In the genomic region with DNA sequence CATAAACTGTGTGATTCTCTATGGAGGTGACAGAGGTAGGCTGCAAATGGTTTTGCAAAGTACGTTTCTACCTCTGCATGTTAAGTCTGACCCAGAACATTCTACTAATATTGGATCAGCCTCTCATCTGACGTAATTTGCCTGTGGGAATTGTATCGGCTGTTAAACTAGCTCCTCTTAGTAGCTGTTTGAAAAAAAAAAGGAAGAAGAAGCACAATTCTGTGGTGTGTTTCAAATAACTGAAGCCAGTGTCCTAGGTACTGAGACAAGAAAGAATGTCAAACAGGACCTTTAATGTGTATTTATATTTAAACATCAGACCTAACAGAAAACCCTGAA, we compare ENCODE assay signal across 15 cellular contexts.
DNase-seq lines count a peak whose midpoint lies in the region; ATAC-seq and TF ChIP-seq lines count a peak whose summit lies in the region.
"Had no signal": no experiment of that assay in that cellular context is flagged by ENCODE, and none has a peak within 500 bp of the region (broad histone marks: within the 10 kb centered on the region; RNA-seq: fewer than 3 reads in every experiment).

No MANE protein-coding gene starts in this region.

- no peaks in the 10 kb centered on the region for H3K4me1 Mint-ChIP-seq in activated T-helper 2 cell treated with anti-CD3 and anti-CD28 coated beads, Interferon-gamma antibody, Interleukin-2, Interleukin-4, amounts not matched to agents 10 μg/mL and 5 μg/mL and 100 μg/mL, durations not matched to agents 14 hours and 24 hours and 36 hours (ENCODE audit: low read depth)
- H3K4me1 Mint-ChIP-seq: activated T-helper 17 cell treated with anti-CD3 and anti-CD28 coated beads, Interleukin-2, amount 50 U/mL, for 72 hours; memory B cell had no signal

- CTCF ChIA-PET in RWPE1 (lab: Yijun Ruan, JAX) = interaction anchor here (0.6 kb wide), 1 partner anchor 1027 kb away, joined by 3 read pairs; no protein-coding TSS in a partner anchor

- no peaks in the 10 kb centered on the region for H3K27me3 Mint-ChIP-seq in activated T-helper 2 cell treated with anti-CD3 and anti-CD28 coated beads, Interferon-gamma antibody, Interleukin-2, Interleukin-4, amounts not matched to agents 10 μg/mL and 5 μg/mL and 100 μg/mL, durations not matched to agents 14 hours and 24 hours and 36 hours (ENCODE audit: low read depth)
- H3K27me3 Mint-ChIP-seq: activated T-helper 17 cell treated with anti-CD3 and anti-CD28 coated beads, Interleukin-2, amount 50 U/mL, for 72 hours; effector memory CD8-positive, alpha-beta T cell; memory B cell had no signal

- no peak for TF ChIP-seq CTCF in RWPE1 (conservative IDR thresholded peaks at IDR 0.05; ENCODE audit: low read depth)

- H3K9ac ChIP-seq in mesendoderm (ENCODE audit: low read length) = no peak overlapping the region

- H3K36me3 Mint-ChIP-seq in activated T-helper 2 cell treated with anti-CD3 and anti-CD28 coated beads, Interferon-gamma antibody, Interleukin-2, Interleukin-4, amounts not matched to agents 10 μg/mL and 5 μg/mL and 100 μg/mL, durations not matched to agents 14 hours and 24 hours and 36 hours (ENCODE audit: low read depth) = no peaks in the 10 kb centered on the region
- H3K36me3 Mint-ChIP-seq: memory B cell had no signal

- no peak overlapping the region for H2BK15ac ChIP-seq in mesendoderm (replicated peaks; ENCODE audit: low read depth)

- H3K79me1 ChIP-seq in mesendoderm (ENCODE audit: low read length) = no peaks in the 10 kb centered on the region

- no peak overlapping the region for H3K27ac Mint-ChIP-seq in activated T-helper 2 cell treated with anti-CD3 and anti-CD28 coated beads, Interferon-gamma antibody, Interleukin-2, Interleukin-4, amounts not matched to agents 10 μg/mL and 5 μg/mL and 100 μg/mL, durations not matched to agents 14 hours and 24 hours and 36 hours
- H3K27ac Mint-ChIP-seq: activated T-helper 17 cell treated with anti-CD3 and anti-CD28 coated beads, Interleukin-2, amount 50 U/mL, for 72 hours; effector memory CD8-positive, alpha-beta T cell; memory B cell had no signal

- no peaks in the 10 kb centered on the region for H3K4me1 ChIP-seq in mesendoderm (ENCODE audit: control insufficient read depth, low read depth, low read length)

- H3K27ac ChIP-seq in RWPE1 (peak overlapping the region; percentile 52; the same call in 1 of the 2 replicates), mesendoderm (ENCODE audit: low read depth, low read length) (no peak overlapping the region)
- H3K27ac ChIP-seq: HL-60 had no signal

- no peaks in the 10 kb centered on the region for H3K79me2 ChIP-seq in mesendoderm (ENCODE audit: control insufficient read depth, insufficient read depth, low read length)

- H3K9me3 Mint-ChIP-seq in activated T-helper 2 cell treated with anti-CD3 and anti-CD28 coated beads, Interferon-gamma antibody, Interleukin-2, Interleukin-4, amounts not matched to agents 10 μg/mL and 5 μg/mL and 100 μg/mL, durations not matched to agents 14 hours and 24 hours and 36 hours = no peaks in the 10 kb centered on the region
- H3K9me3 Mint-ChIP-seq: activated T-helper 17 cell treated with anti-CD3 and anti-CD28 coated beads, Interleukin-2, amount 50 U/mL, for 72 hours; effector memory CD8-positive, alpha-beta T cell had no signal

- no peak overlapping the region for H3K4me3 ChIP-seq in mesendoderm (ENCODE audit: low read length)

- DNase-seq in A172 (ENCODE audit: low spot score) (peak; percentile 45), RWPE1 (ENCODE audit: low spot score) (peak; percentile 3), fibroblast of the conjunctiva (ENCODE audit: low read depth) (peak; percentile 52), non-pigmented ciliary epithelial cell (ENCODE audit: low read depth) (peak; percentile 43), pons (ENCODE audit: low spot score) (no peak), mesendoderm (no peak)
- DNase-seq in activated T-helper 2 cell treated with anti-CD3 and anti-CD28 coated beads, Interferon-gamma antibody, Interleukin-2, Interleukin-4, amounts not matched to agents 10 μg/mL and 5 μg/mL and 100 μg/mL, durations not matched to agents 14 hours and 24 hours and 36 hours (ENCODE audit: low spot score) = no peak
- DNase-seq: activated CD4-positive, CD25-positive, alpha-beta regulatory T cell; effector memory CD8-positive, alpha-beta T cell; GDM1 had no signal

- POLR2A ChIA-PET in RWPE1 (lab: Yijun Ruan, JAX; ENCODE audit: low non-redundant PET) = no interaction called here

- H2AK5ac ChIP-seq in mesendoderm (ENCODE audit: low read length) = no peak overlapping the region

- no peak overlapping the region for H3K23ac ChIP-seq in mesendoderm (ENCODE audit: low read length)

- H3K4me2 ChIP-seq in mesendoderm (ENCODE audit: low read length) = no peak overlapping the region

- H4K5ac ChIP-seq in mesendoderm (ENCODE audit: low read length) = no peak overlapping the region

- no peak overlapping the region for H3K56ac ChIP-seq in mesendoderm (ENCODE audit: low read length)

- no peak overlapping the region for H3K4me3 Mint-ChIP-seq in activated T-helper 2 cell treated with anti-CD3 and anti-CD28 coated beads, Interferon-gamma antibody, Interleukin-2, Interleukin-4, amounts not matched to agents 10 μg/mL and 5 μg/mL and 100 μg/mL, durations not matched to agents 14 hours and 24 hours and 36 hours (ENCODE audit: low read depth)
- H3K4me3 Mint-ChIP-seq: activated T-helper 17 cell treated with anti-CD3 and anti-CD28 coated beads, Interleukin-2, amount 50 U/mL, for 72 hours; effector memory CD8-positive, alpha-beta T cell; memory B cell had no signal

- H4K8ac ChIP-seq in mesendoderm (ENCODE audit: low read depth, low read length) = no peak overlapping the region

- intact Hi-C loops in activated T-helper 2 cell treated with anti-CD3 and anti-CD28 coated beads, Interferon-gamma antibody, Interleukin-2, Interleukin-4, amounts not matched to agents 10 μg/mL and 5 μg/mL and 100 μg/mL, durations not matched to agents 14 hours and 24 hours and 36 hours (cut with micrococcal nuclease) = no loop called here

- no peak overlapping the region for H2BK5ac ChIP-seq in mesendoderm (ENCODE audit: low read length)

- no peak for ATAC-seq in GM21515 (IDR thresholded peaks at IDR 0.05; ENCODE audit: unreplicated experiment)
- ATAC-seq: activated T-helper 17 cell treated with anti-CD3 and anti-CD28 coated beads, Interleukin-2, amount 50 U/mL, for 72 hours; effector memory CD8-positive, alpha-beta T cell; PC-3 had no signal

- WGBS in mesendoderm (ENCODE audit: extremely low coverage, insufficient coverage, low lambda C conversion rate) = no CpG with 5 or more reads among the region's 3 CpGs

- no peaks in the 10 kb centered on the region for H3K27me3 ChIP-seq in mesendoderm (ENCODE audit: insufficient read depth, low read length, poor library complexity)

- H3K18ac ChIP-seq in mesendoderm (ENCODE audit: low read length) = no peak overlapping the region

- no peaks in the 10 kb centered on the region for H3K36me3 ChIP-seq in mesendoderm (ENCODE audit: control insufficient read depth, insufficient read depth, low read length)

- H3K4ac ChIP-seq in mesendoderm (ENCODE audit: low read depth, low read length) = no peak overlapping the region

- H2BK120ac ChIP-seq in mesendoderm (ENCODE audit: low read depth, low read length) = no peak overlapping the region

Comparison
In these comparisons a context has a peak if more than half of its experiments do, and no peak if none do; other contexts are left out.
1. DNase-seq: peak in A172 (single experiment), RWPE1 (single experiment), fibroblast of the conjunctiva (single experiment) and non-pigmented ciliary epithelial cell (single experiment); none in pons (single experiment), mesendoderm (single experiment) and activated T-helper 2 cell treated with anti-CD3 and anti-CD28 coated beads, Interferon-gamma antibody, Interleukin-2, Interleukin-4, amounts not matched to agents 10 μg/mL and 5 μg/mL and 100 μg/mL, durations not matched to agents 14 hours and 24 hours and 36 hours (single experiment).